In genomic region chr18:57619881-57620280, GRCh38 we compare ENCODE assay signal across 1 cellular context.
TF ChIP-seq lines count a peak whose summit lies in the region.

No MANE protein-coding gene starts in this region.

TF ChIP-seq in HCT116, 20 proteins besides CTCF, POLR2A, EP300 and RAD21:
- TF ChIP-seq ZNF274 (IDR thresholded peaks at IDR 0.05; ENCODE audit: low read depth, low read length) (no peak), TCF7L2 (IDR thresholded peaks at IDR 0.05; ENCODE audit: borderline replicate concordance, extremely low read depth, insufficient read depth, insufficient read length) (no peak), CEBPB (IDR thresholded peaks at IDR 0.05; ENCODE audit: low read depth) (no peak), JUND (IDR thresholded peaks at IDR 0.05) (no peak), REST (IDR thresholded peaks at IDR 0.05; ENCODE audit: low read depth) (no peak), MAX (IDR thresholded peaks at IDR 0.05) (no peak), POLR2AphosphoS5 (IDR thresholded peaks at IDR 0.05; ENCODE audit: low read depth, low read length) (no peak), ELF1 (IDR thresholded peaks at IDR 0.05; ENCODE audit: borderline replicate concordance, low read depth) (no peak), EZH2phosphoT487 (IDR thresholded peaks at IDR 0.05; ENCODE audit: borderline replicate concordance) (no peak), SP1 (IDR thresholded peaks at IDR 0.05; ENCODE audit: low read depth) (no peak), YY1 (IDR thresholded peaks at IDR 0.05; ENCODE audit: extremely low read depth, insufficient replicate concordance, low read depth, low read length) (no peak), EZH2 (IDR thresholded peaks at IDR 0.05) (no peak)
- TF ChIP-seq, protein P1, sequence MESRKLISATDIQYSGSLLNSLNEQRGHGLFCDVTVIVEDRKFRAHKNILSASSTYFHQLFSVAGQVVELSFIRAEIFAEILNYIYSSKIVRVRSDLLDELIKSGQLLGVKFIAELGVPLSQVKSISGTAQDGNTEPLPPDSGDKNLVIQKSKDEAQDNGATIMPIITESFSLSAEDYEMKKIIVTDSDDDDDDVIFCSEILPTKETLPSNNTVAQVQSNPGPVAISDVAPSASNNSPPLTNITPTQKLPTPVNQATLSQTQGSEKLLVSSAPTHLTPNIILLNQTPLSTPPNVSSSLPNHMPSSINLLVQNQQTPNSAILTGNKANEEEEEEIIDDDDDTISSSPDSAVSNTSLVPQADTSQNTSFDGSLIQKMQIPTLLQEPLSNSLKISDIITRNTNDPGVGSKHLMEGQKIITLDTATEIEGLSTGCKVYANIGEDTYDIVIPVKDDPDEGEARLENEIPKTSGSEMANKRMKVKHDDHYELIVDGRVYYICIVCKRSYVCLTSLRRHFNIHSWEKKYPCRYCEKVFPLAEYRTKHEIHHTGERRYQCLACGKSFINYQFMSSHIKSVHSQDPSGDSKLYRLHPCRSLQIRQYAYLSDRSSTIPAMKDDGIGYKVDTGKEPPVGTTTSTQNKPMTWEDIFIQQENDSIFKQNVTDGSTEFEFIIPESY (IDR thresholded peaks at IDR 0.05; ENCODE audit: extremely low read depth, insufficient replicate concordance, low read length), result no peak
